ENCODE assay signal across 1 cellular context in the genomic region with DNA sequence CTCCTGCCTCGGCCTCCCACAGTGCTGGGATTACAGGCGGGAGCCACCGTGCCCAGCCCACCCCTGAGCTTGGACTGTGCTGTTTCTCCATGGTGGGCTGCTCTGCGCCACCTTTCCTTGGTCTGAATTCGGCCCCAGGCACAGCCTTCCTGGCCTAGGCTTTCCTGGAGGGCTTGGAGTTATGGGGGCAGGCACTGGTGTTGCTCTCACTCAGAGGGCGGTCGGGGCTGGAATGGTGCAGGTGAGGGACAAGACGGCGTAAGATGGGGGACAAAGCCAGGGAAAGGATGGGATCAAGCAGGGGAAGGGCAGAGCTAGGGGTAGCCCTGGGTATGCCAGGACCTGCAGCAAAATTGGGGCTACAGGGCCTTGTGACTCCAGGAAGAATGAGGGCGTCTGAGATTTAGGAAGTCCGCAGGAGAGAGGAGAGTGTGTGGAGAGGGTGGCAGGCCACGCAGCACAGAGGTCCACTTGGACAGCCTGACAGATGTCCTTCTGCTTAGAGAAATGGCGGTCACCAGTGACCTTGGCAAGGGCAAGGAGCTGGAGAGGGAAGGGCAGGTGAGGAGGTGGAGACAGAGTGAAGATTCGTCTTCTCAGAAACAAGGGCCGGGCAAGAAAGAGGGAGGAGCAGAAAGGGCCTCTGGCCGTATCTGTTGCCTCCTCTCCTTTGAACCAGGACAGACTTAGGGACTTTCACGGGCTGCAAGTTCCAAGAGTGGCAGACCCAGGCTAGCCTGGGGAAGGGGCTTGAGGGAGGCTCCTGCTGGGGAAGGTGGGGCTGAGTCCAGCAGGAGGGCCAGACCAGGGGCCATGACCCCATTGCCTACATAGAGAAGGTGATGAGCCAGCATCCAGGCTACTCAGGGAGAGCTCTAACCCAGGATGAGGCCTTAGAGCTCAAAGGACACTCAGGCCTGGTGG.
TF ChIP-seq lines count a peak whose summit lies in the region.

No MANE protein-coding gene starts in this region.

TF ChIP-seq in HCT116, 20 proteins besides CTCF, POLR2A, EP300 and RAD21 (continued from another document):
- TF ChIP-seq, protein P1, sequence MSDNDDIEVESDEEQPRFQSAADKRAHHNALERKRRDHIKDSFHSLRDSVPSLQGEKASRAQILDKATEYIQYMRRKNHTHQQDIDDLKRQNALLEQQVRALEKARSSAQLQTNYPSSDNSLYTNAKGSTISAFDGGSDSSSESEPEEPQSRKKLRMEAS (IDR thresholded peaks at IDR 0.05): no peak
- no peak for TF ChIP-seq POLR2AphosphoS5 (IDR thresholded peaks at IDR 0.05; ENCODE audit: low read depth, low read length)
- no peak for TF ChIP-seq ZFX (IDR thresholded peaks at IDR 0.05)
- TF ChIP-seq, protein P2, sequence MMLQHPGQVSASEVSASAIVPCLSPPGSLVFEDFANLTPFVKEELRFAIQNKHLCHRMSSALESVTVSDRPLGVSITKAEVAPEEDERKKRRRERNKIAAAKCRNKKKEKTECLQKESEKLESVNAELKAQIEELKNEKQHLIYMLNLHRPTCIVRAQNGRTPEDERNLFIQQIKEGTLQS (IDR thresholded peaks at IDR 0.05): no peak
- no peak for TF ChIP-seq EZH2phosphoT487 (IDR thresholded peaks at IDR 0.05; ENCODE audit: borderline replicate concordance)
- TF ChIP-seq YY1 (IDR thresholded peaks at IDR 0.05; ENCODE audit: extremely low read depth, insufficient replicate concordance, low read depth, low read length): no peak
- no peak for TF ChIP-seq ZNF274 (IDR thresholded peaks at IDR 0.05; ENCODE audit: low read depth, low read length)
- no peak for TF ChIP-seq CBX3 (IDR thresholded peaks at IDR 0.05; ENCODE audit: low read depth)
- no peak for TF ChIP-seq EGR1 (IDR thresholded peaks at IDR 0.05; ENCODE audit: low read depth)
- no peak for TF ChIP-seq JUND (IDR thresholded peaks at IDR 0.05)
- no peak for TF ChIP-seq TCF7L2 (IDR thresholded peaks at IDR 0.05; ENCODE audit: borderline replicate concordance, extremely low read depth, insufficient read depth, insufficient read length)
- TF ChIP-seq ELF1 (IDR thresholded peaks at IDR 0.05; ENCODE audit: borderline replicate concordance, low read depth): no peak
- no peak for TF ChIP-seq SP1 (IDR thresholded peaks at IDR 0.05; ENCODE audit: low read depth)
- TF ChIP-seq CEBPB (IDR thresholded peaks at IDR 0.05; ENCODE audit: low read depth): no peak
- no peak for TF ChIP-seq SIN3A (IDR thresholded peaks at IDR 0.05; ENCODE audit: low read depth)
- TF ChIP-seq, protein P3, sequence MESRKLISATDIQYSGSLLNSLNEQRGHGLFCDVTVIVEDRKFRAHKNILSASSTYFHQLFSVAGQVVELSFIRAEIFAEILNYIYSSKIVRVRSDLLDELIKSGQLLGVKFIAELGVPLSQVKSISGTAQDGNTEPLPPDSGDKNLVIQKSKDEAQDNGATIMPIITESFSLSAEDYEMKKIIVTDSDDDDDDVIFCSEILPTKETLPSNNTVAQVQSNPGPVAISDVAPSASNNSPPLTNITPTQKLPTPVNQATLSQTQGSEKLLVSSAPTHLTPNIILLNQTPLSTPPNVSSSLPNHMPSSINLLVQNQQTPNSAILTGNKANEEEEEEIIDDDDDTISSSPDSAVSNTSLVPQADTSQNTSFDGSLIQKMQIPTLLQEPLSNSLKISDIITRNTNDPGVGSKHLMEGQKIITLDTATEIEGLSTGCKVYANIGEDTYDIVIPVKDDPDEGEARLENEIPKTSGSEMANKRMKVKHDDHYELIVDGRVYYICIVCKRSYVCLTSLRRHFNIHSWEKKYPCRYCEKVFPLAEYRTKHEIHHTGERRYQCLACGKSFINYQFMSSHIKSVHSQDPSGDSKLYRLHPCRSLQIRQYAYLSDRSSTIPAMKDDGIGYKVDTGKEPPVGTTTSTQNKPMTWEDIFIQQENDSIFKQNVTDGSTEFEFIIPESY (IDR thresholded peaks at IDR 0.05; ENCODE audit: extremely low read depth, insufficient replicate concordance, low read length): no peak
- TF ChIP-seq, protein P4, sequence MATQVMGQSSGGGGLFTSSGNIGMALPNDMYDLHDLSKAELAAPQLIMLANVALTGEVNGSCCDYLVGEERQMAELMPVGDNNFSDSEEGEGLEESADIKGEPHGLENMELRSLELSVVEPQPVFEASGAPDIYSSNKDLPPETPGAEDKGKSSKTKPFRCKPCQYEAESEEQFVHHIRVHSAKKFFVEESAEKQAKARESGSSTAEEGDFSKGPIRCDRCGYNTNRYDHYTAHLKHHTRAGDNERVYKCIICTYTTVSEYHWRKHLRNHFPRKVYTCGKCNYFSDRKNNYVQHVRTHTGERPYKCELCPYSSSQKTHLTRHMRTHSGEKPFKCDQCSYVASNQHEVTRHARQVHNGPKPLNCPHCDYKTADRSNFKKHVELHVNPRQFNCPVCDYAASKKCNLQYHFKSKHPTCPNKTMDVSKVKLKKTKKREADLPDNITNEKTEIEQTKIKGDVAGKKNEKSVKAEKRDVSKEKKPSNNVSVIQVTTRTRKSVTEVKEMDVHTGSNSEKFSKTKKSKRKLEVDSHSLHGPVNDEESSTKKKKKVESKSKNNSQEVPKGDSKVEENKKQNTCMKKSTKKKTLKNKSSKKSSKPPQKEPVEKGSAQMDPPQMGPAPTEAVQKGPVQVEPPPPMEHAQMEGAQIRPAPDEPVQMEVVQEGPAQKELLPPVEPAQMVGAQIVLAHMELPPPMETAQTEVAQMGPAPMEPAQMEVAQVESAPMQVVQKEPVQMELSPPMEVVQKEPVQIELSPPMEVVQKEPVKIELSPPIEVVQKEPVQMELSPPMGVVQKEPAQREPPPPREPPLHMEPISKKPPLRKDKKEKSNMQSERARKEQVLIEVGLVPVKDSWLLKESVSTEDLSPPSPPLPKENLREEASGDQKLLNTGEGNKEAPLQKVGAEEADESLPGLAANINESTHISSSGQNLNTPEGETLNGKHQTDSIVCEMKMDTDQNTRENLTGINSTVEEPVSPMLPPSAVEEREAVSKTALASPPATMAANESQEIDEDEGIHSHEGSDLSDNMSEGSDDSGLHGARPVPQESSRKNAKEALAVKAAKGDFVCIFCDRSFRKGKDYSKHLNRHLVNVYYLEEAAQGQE (IDR thresholded peaks at IDR 0.05; ENCODE audit: low read depth): no peak
- no peak for TF ChIP-seq EZH2 (IDR thresholded peaks at IDR 0.05)
- TF ChIP-seq FOSL1 (IDR thresholded peaks at IDR 0.05; ENCODE audit: low read depth): no peak
